In genomic region chr10:32139223-32140073, GRCh38 we compare ENCODE assay signal across 8 cellular contexts.
DNase-seq lines count a peak whose midpoint lies in the region; ATAC-seq, FAIRE-seq and TF ChIP-seq lines count a peak whose summit lies in the region.

No MANE protein-coding gene starts in this region.

- no peaks in the 10 kb centered on the region for H3K79me2 ChIP-seq in HCT116 (ENCODE audit: insufficient read depth, low read length)

- H3K27me3 ChIP-seq in HCT116 (ENCODE audit: insufficient read depth, low read length), result no peaks in the 10 kb centered on the region

- no peak for TF ChIP-seq EP300 in A549 (IDR thresholded peaks at IDR 0.05)

- no peaks in the 10 kb centered on the region for H3K9me3 Mint-ChIP-seq in natural killer cell treated with Interleukin-12 subunit alpha and Interleukin-12 subunit beta and Interleukin-15 and Interleukin-18, amount 100 ng/mL, for 72 hours

- H3K36me3 Mint-ChIP-seq in natural killer cell treated with Interleukin-12 subunit alpha and Interleukin-12 subunit beta and Interleukin-15 and Interleukin-18, amount 100 ng/mL, for 72 hours, result no peaks in the 10 kb centered on the region

- ATAC-seq in A549, result peak; percentile 99 to 100
- ATAC-seq in HCT116, result peak; percentile 97
- peak; percentile 67 to 77 for ATAC-seq in natural killer cell treated with Interleukin-12 subunit alpha and Interleukin-12 subunit beta and Interleukin-15 and Interleukin-18, amount 100 ng/mL, for 72 hours
- ATAC-seq in HG02763 (IDR thresholded peaks at IDR 0.05; ENCODE audit: unreplicated experiment), result no peak

- BruUV-seq in HCT116 (replicated peaks; lab: Mats Ljungman, UMichigan), result TSS peak; percentile 99

- H3K27ac ChIP-seq in A549 (peak overlapping the region; percentile 79 to 84), HCT116 (ENCODE audit: low read depth, low read length) (peak overlapping the region; percentile 71)

- intact Hi-C loops in HCT116 (cut with micrococcal nuclease), result loop anchor here (5.0 kb wide), 1 partner anchor 82 kb away; the partner anchor contains the start of gene KIF5B

- no peaks in the 10 kb centered on the region for H3K27me3 Mint-ChIP-seq in natural killer cell treated with Interleukin-12 subunit alpha and Interleukin-12 subunit beta and Interleukin-15 and Interleukin-18, amount 100 ng/mL, for 72 hours

- CTCF ChIA-PET in A549 (lab: Yijun Ruan, JAX), result interaction anchor here (0.6 to 1.4 kb wide), 4 partner anchors 9 to 395 kb away, joined by 3 to 4 read pairs (median 4); no protein-coding TSS in a partner anchor
- CTCF ChIA-PET in HCT116 (lab: Charles Lee), result interaction anchor here (1.0 to 1.8 kb wide), 2 partner anchors 10 to 38 kb away, joined by 3 read pairs; no protein-coding TSS in a partner anchor

- DNase-seq in A549 (ENCODE audit: low read depth in 1 of 2, low spot score in 1 of 2) (peak; percentile 90 to 93), HCT116 (ENCODE audit: low read depth, low spot score) (peak; percentile 89), SKM-1 (lab: John Stamatoyannopoulos, UW; ENCODE audit: unreplicated experiment) (peak; percentile 4), fibroblast of mammary gland (ENCODE audit: low read depth) (peak; percentile 97), GM12892 (ENCODE audit: insufficient read length) (no peak), NCI-H524 (lab: John Stamatoyannopoulos, UW) (no peak)
- no peak for DNase-seq in natural killer cell treated with Interleukin-12 subunit alpha and Interleukin-12 subunit beta and Interleukin-15 and Interleukin-18, amount 100 ng/mL, for 72 hours (ENCODE audit: low spot score)

- H3K36me3 ChIP-seq in HCT116 (ENCODE audit: control insufficient read depth in 1 of 2, insufficient read depth in 2 of 2, low read length in 2 of 2), result no peaks in the 10 kb centered on the region

- H3K27ac Mint-ChIP-seq in natural killer cell treated with Interleukin-12 subunit alpha and Interleukin-12 subunit beta and Interleukin-15 and Interleukin-18, amount 100 ng/mL, for 72 hours, result no peak overlapping the region

- H3K4me3 ChIP-seq in A549 (no peak overlapping the region), HCT116 (replicated peaks in 1 of 2; ENCODE audit: low read depth in 1 of 2, low read length in 2 of 2) (peak overlapping the region in 1 of 2 experiments; percentile 16; a peak in 1 of 4 replicates), fibroblast of mammary gland (ENCODE audit: control insufficient read depth, low read depth, low read length) (peak overlapping the region; percentile 9)

- 43% methylated on average over 8 of the region's 12 CpGs for WGBS in A549 (ENCODE audit: missing lambda C conversion rate)

- H3K9me3 ChIP-seq in A549 (no peaks in the 10 kb centered on the region), HCT116 (ENCODE audit: control insufficient read depth in 1 of 2, insufficient read depth in 1 of 2, low read depth in 1 of 2, low read length in 2 of 2) (no peaks in the 10 kb centered on the region)

- H2AFZ ChIP-seq in HCT116 (ENCODE audit: low read depth, low read length, poor library complexity, severe bottlenecking), result peak overlapping the region; percentile 89

- H3K4me3 Mint-ChIP-seq in natural killer cell treated with Interleukin-12 subunit alpha and Interleukin-12 subunit beta and Interleukin-15 and Interleukin-18, amount 100 ng/mL, for 72 hours, result no peak overlapping the region

- peak; percentile 13 for FAIRE-seq in A549 (lab: Jason Lieb, UNC)
- no peak for FAIRE-seq in GM12892 (lab: Jason Lieb, UNC)

- H3K9ac ChIP-seq in HCT116 (ENCODE audit: low read length), result no peak overlapping the region; the same call in 1 of the 2 replicates

- H3K4me2 ChIP-seq in A549, result peak overlapping the region; percentile 62
- H3K4me2 ChIP-seq in HCT116 (ENCODE audit: low read length), result peak overlapping the region; percentile 71

- peaks cover 0 to 4% of the 10 kb centered on the region in 2 donors for H3K4me1 Mint-ChIP-seq in natural killer cell treated with Interleukin-12 subunit alpha and Interleukin-12 subunit beta and Interleukin-15 and Interleukin-18, amount 100 ng/mL, for 72 hours (ENCODE audit: low read depth in 2 of 2)

- TF ChIP-seq POLR2A in A549 (IDR thresholded peaks at IDR 0.05; ENCODE audit: low read length) (0 out of 2 replicates have a peak, but pooled peaks have one; percentile 8), HCT116 (IDR thresholded peaks at IDR 0.05; ENCODE audit: borderline replicate concordance, extremely low read depth, insufficient read depth, insufficient read length) (peak; percentile 95), GM12892 (IDR thresholded peaks at IDR 0.05; ENCODE audit: low read depth, low read length) (no peak)

- TF ChIP-seq RAD21 in A549 (conservative IDR thresholded peaks at IDR 0.05 in 1 of 2, IDR thresholded peaks at IDR 0.05 in 1 of 2) (peak; percentile 37 to 45), HCT116 (IDR thresholded peaks at IDR 0.05; ENCODE audit: low read depth) (peak; percentile 51)

- TF ChIP-seq CTCF in A549 (IDR thresholded peaks at IDR 0.05) (no peak), HCT116 (IDR thresholded peaks at IDR 0.05 in 2 of 3, conservative IDR thresholded peaks at IDR 0.05 in 1 of 3; ENCODE audit: borderline replicate concordance in 1 of 3, insufficient read depth in 1 of 3, low read depth in 2 of 3, low read length in 2 of 3) (peak in 2 of 3 experiments; percentile 23; a peak in 2 of 6 replicates), fibroblast of mammary gland (conservative IDR thresholded peaks at IDR 0.05; ENCODE audit: control insufficient read depth, insufficient read depth, low read depth, low read length) (peak; percentile 3)

- peaks cover 17% of the 10 kb centered on the region for H3K4me1 ChIP-seq in A549
- H3K4me1 ChIP-seq in HCT116 (ENCODE audit: control insufficient read depth in 1 of 2, insufficient read depth in 2 of 2, low read length in 2 of 2), result peaks cover 11 to 22% of the 10 kb centered on the region in 2 experiments

- POLR2A ChIA-PET in A549 (lab: Yijun Ruan, JAX), result interaction anchor here (0.6 to 1.8 kb wide), 7 partner anchors 22 to 367 kb away, joined by 3 to 6 read pairs (median 5); partner anchors contain the start of gene KIF5B
- POLR2A ChIA-PET in HCT116 (lab: Charles Lee), result interaction anchor here (0.8 to 1.8 kb wide), 4 partner anchors 10 to 26 kb away, joined by 3 to 10 read pairs (median 6); no protein-coding TSS in a partner anchor

- no peaks in the 10 kb centered on the region for H4K20me1 ChIP-seq in HCT116 (ENCODE audit: insufficient read depth)

- RAD21 ChIA-PET in HCT116 (lab: Charles Lee; ENCODE audit: low non-redundant PET in 1 of 2, low total read pairs in 2 of 2, uncharacterized antibody in 2 of 2, unreplicated experiment in 2 of 2), result no interaction called here

- H3K9me2 ChIP-seq in HCT116 (ENCODE audit: insufficient read depth), result no peaks in the 10 kb centered on the region

TF ChIP-seq in A549, 52 proteins besides CTCF, POLR2A, EP300 and RAD21 (continues in another document):
- TF ChIP-seq USF2 (IDR thresholded peaks at IDR 0.05) (no peak), HDAC2 (IDR thresholded peaks at IDR 0.05) (no peak), EHMT2 (IDR thresholded peaks at IDR 0.05; ENCODE audit: low read depth) (no peak), ZSCAN20 (CRISPR knock-in tag; IDR thresholded peaks at IDR 0.05) (no peak), RARB (CRISPR knock-in tag; IDR thresholded peaks at IDR 0.05) (no peak), JUN (IDR thresholded peaks at IDR 0.05) (0 out of 5 replicates have a peak, but pooled peaks have one; percentile 17 to 26), RFX5 (IDR thresholded peaks at IDR 0.05) (peak; percentile 43; the same call in 1 of the 2 replicates)
- TF ChIP-seq, protein P1, sequence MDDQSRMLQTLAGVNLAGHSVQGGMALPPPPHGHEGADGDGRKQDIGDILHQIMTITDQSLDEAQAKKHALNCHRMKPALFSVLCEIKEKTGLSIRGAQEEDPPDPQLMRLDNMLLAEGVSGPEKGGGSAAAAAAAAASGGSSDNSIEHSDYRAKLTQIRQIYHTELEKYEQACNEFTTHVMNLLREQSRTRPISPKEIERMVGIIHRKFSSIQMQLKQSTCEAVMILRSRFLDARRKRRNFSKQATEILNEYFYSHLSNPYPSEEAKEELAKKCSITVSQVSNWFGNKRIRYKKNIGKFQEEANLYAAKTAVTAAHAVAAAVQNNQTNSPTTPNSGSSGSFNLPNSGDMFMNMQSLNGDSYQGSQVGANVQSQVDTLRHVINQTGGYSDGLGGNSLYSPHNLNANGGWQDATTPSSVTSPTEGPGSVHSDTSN (IDR thresholded peaks at IDR 0.05), result peak; percentile 88

TF ChIP-seq in HCT116, 20 proteins besides CTCF, POLR2A, EP300 and RAD21 (continues in another document):
- TF ChIP-seq ZNF274 (IDR thresholded peaks at IDR 0.05; ENCODE audit: low read depth, low read length), result no peak
- peak; percentile 76 for TF ChIP-seq POLR2AphosphoS5 (IDR thresholded peaks at IDR 0.05; ENCODE audit: low read depth, low read length)
- TF ChIP-seq SP1 (IDR thresholded peaks at IDR 0.05; ENCODE audit: low read depth), result peak; percentile 89
- TF ChIP-seq TCF7L2 (IDR thresholded peaks at IDR 0.05; ENCODE audit: borderline replicate concordance, extremely low read depth, insufficient read depth, insufficient read length), result peak; percentile 28
- TF ChIP-seq, protein P2, sequence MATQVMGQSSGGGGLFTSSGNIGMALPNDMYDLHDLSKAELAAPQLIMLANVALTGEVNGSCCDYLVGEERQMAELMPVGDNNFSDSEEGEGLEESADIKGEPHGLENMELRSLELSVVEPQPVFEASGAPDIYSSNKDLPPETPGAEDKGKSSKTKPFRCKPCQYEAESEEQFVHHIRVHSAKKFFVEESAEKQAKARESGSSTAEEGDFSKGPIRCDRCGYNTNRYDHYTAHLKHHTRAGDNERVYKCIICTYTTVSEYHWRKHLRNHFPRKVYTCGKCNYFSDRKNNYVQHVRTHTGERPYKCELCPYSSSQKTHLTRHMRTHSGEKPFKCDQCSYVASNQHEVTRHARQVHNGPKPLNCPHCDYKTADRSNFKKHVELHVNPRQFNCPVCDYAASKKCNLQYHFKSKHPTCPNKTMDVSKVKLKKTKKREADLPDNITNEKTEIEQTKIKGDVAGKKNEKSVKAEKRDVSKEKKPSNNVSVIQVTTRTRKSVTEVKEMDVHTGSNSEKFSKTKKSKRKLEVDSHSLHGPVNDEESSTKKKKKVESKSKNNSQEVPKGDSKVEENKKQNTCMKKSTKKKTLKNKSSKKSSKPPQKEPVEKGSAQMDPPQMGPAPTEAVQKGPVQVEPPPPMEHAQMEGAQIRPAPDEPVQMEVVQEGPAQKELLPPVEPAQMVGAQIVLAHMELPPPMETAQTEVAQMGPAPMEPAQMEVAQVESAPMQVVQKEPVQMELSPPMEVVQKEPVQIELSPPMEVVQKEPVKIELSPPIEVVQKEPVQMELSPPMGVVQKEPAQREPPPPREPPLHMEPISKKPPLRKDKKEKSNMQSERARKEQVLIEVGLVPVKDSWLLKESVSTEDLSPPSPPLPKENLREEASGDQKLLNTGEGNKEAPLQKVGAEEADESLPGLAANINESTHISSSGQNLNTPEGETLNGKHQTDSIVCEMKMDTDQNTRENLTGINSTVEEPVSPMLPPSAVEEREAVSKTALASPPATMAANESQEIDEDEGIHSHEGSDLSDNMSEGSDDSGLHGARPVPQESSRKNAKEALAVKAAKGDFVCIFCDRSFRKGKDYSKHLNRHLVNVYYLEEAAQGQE (IDR thresholded peaks at IDR 0.05; ENCODE audit: low read depth), result no peak
- TF ChIP-seq YY1 (IDR thresholded peaks at IDR 0.05; ENCODE audit: extremely low read depth, insufficient replicate concordance, low read depth, low read length), result peak; percentile 52
- TF ChIP-seq CBX3 (IDR thresholded peaks at IDR 0.05; ENCODE audit: low read depth), result peak; percentile 88; the same call in 1 of the 2 replicates

Comparison
In these comparisons a context has a peak if more than half of its experiments do, and no peak if none do; other contexts are left out.
1. DNase-seq: peak in A549 (2 of 2), HCT116 (single experiment), SKM-1 (single experiment) and fibroblast of mammary gland (single experiment); none in natural killer cell treated with Interleukin-12 subunit alpha and Interleukin-12 subunit beta and Interleukin-15 and Interleukin-18, amount 100 ng/mL, for 72 hours (single experiment), GM12892 (single experiment) and NCI-H524 (0 of 2).
2. Of the 6 proteins assayed by ChIP-seq in both A549 and HCT116: peak only in A549: none; only in HCT116: CTCF; in both: MAX, POLR2A and RAD21; in neither: 1; mixed calls (peak in some experiments, not most) for 1.